In genomic region chr2:26435106-26435505, GRCh38 we compare ENCODE assay signal across 37 cellular contexts. TPM values are rescaled to one million over a fixed set of nuclear protein-coding genes. Genes with fewer than 3 reads are reported as not detected.
"Had no signal": no experiment of that assay in that cellular context is flagged by ENCODE, and none has a peak within 500 bp of the region (broad histone marks: within the 10 kb centered on the region; RNA-seq: fewer than 3 reads in every experiment).

No MANE protein-coding gene starts in this region.

- H3K27ac ChIP-seq: adrenal gland, cardiac muscle cell, colonic mucosa, epithelial cell of prostate had no signal

- FAIRE-seq: endometrium, endothelial cell of umbilical vein, frontal cortex had no signal

- H3K4me1 ChIP-seq: adrenal gland, body of pancreas, colonic mucosa had no signal

- H3K4me3 Mint-ChIP-seq: activated CD4-positive, alpha-beta memory T cell treated with anti-CD3 and anti-CD28 coated beads for 36 hours; activated CD4-positive, alpha-beta T cell treated with anti-CD3 and anti-CD28 coated beads for 36 hours; activated CD4-positive, alpha-beta T cell treated with anti-CD3 and anti-CD28 coated beads, Interleukin-2, amount 10 ng/mL, durations not matched to agents 24 days and 14 days; activated CD8-positive, alpha-beta memory T cell treated with anti-CD3 and anti-CD28 coated beads, Interleukin-2, amount 10 ng/mL, durations not matched to agents 7 days and 5 days; activated CD8-positive, alpha-beta T cell treated with anti-CD3 and anti-CD28 coated beads, Interleukin-2, amount 10 ng/mL, durations not matched to agents 7 days and 5 days; activated naive CD4-positive, alpha-beta T cell treated with anti-CD3 and anti-CD28 coated beads for 36 hours; activated naive CD4-positive, alpha-beta T cell treated with anti-CD3 and anti-CD28 coated beads, Interleukin-2, amount 50 U/mL, for 24 hours; activated naive CD8-positive, alpha-beta T cell treated with anti-CD3 and anti-CD28 coated beads for 36 hours; activated naive CD8-positive, alpha-beta T cell treated with anti-CD3 and anti-CD28 coated beads, Interleukin-2, amount 50 U/mL, for 24 hours; activated T-helper 1 cell treated with anti-CD3 and anti-CD28 coated beads, Interleukin-12 subunit alpha, Interleukin-12 subunit beta, Interleukin-2, Interleukin-4 antibody, amounts not matched to agents 30 ng/mL and 10 ng/mL and 1 ng/mL, durations not matched to agents 14 hours and 24 hours and 36 hours had no signal

- H3K4me1 Mint-ChIP-seq: activated CD4-positive, alpha-beta T cell treated with anti-CD3 and anti-CD28 coated beads for 36 hours; activated CD4-positive, alpha-beta T cell treated with anti-CD3 and anti-CD28 coated beads, Interleukin-2, amount 10 ng/mL, durations not matched to agents 24 days and 14 days; activated CD8-positive, alpha-beta memory T cell treated with anti-CD3 and anti-CD28 coated beads, Interleukin-2, amount 10 ng/mL, durations not matched to agents 7 days and 5 days; activated naive CD8-positive, alpha-beta T cell treated with anti-CD3 and anti-CD28 coated beads for 36 hours; activated naive CD8-positive, alpha-beta T cell treated with anti-CD3 and anti-CD28 coated beads, Interleukin-2, amount 50 U/mL, for 24 hours had no signal

- ATAC-seq: activated CD4-positive, alpha-beta T cell treated with anti-CD3 and anti-CD28 coated beads for 36 hours; activated CD8-positive, alpha-beta memory T cell treated with anti-CD3 and anti-CD28 coated beads, Interleukin-2, amount 10 ng/mL, durations not matched to agents 7 days and 5 days; activated CD8-positive, alpha-beta T cell treated with anti-CD3 and anti-CD28 coated beads, Interleukin-2, amount 10 ng/mL, durations not matched to agents 7 days and 5 days; activated naive CD8-positive, alpha-beta T cell treated with anti-CD3 and anti-CD28 coated beads, Interleukin-2, amount 50 U/mL, for 24 hours; body of pancreas; esophagus mucosa had no signal

- H3K4me3 ChIP-seq: adrenal gland, body of pancreas, cardiac muscle cell, colonic mucosa had no signal

- H3K27ac Mint-ChIP-seq: activated CD4-positive, alpha-beta memory T cell treated with anti-CD3 and anti-CD28 coated beads for 36 hours; activated CD4-positive, alpha-beta T cell treated with anti-CD3 and anti-CD28 coated beads for 36 hours; activated CD4-positive, alpha-beta T cell treated with anti-CD3 and anti-CD28 coated beads, Interleukin-2, amount 10 ng/mL, durations not matched to agents 24 days and 14 days; activated CD8-positive, alpha-beta memory T cell treated with anti-CD3 and anti-CD28 coated beads, Interleukin-2, amount 10 ng/mL, durations not matched to agents 7 days and 5 days; activated CD8-positive, alpha-beta T cell treated with anti-CD3 and anti-CD28 coated beads, Interleukin-2, amount 10 ng/mL, durations not matched to agents 7 days and 5 days; activated naive CD4-positive, alpha-beta T cell treated with anti-CD3 and anti-CD28 coated beads for 36 hours; activated naive CD4-positive, alpha-beta T cell treated with anti-CD3 and anti-CD28 coated beads, Interleukin-2, amount 50 U/mL, for 24 hours; activated naive CD8-positive, alpha-beta T cell treated with anti-CD3 and anti-CD28 coated beads for 36 hours; activated naive CD8-positive, alpha-beta T cell treated with anti-CD3 and anti-CD28 coated beads, Interleukin-2, amount 50 U/mL, for 24 hours; activated T-helper 1 cell treated with anti-CD3 and anti-CD28 coated beads, Interleukin-12 subunit alpha, Interleukin-12 subunit beta, Interleukin-2, Interleukin-4 antibody, amounts not matched to agents 30 ng/mL and 10 ng/mL and 1 ng/mL, durations not matched to agents 14 hours and 24 hours and 36 hours; activated T-helper 2 cell treated with anti-CD3 and anti-CD28 coated beads, Interferon-gamma antibody, Interleukin-2, Interleukin-4, amounts not matched to agents 10 μg/mL and 5 μg/mL and 100 μg/mL, durations not matched to agents 14 hours and 24 hours and 36 hours had no signal

- H3K36me3 Mint-ChIP-seq: activated CD4-positive, alpha-beta memory T cell treated with anti-CD3 and anti-CD28 coated beads for 36 hours; activated CD8-positive, alpha-beta memory T cell treated with anti-CD3 and anti-CD28 coated beads, Interleukin-2, amount 10 ng/mL, durations not matched to agents 7 days and 5 days; activated naive CD4-positive, alpha-beta T cell treated with anti-CD3 and anti-CD28 coated beads, Interleukin-2, amount 50 U/mL, for 24 hours; activated naive CD8-positive, alpha-beta T cell treated with anti-CD3 and anti-CD28 coated beads for 36 hours had no signal

- H3K27me3 Mint-ChIP-seq: activated naive CD4-positive, alpha-beta T cell treated with anti-CD3 and anti-CD28 coated beads, Interleukin-2, amount 50 U/mL, for 24 hours had no signal

- H3K9me3 ChIP-seq: adrenal gland, body of pancreas, colonic mucosa had no signal

- DNase-seq: activated CD4-positive, alpha-beta memory T cell treated with anti-CD3 and anti-CD28 coated beads for 36 hours; activated CD4-positive, alpha-beta T cell treated with anti-CD3 and anti-CD28 coated beads for 36 hours; activated CD4-positive, alpha-beta T cell treated with anti-CD3 and anti-CD28 coated beads, Interleukin-2, amount 10 ng/mL, durations not matched to agents 24 days and 14 days; activated CD4-positive, CD25-positive, alpha-beta regulatory T cell; activated CD4-positive, CD25-positive, alpha-beta regulatory T cell treated with anti-CD3 and anti-CD28 coated beads, Interleukin-2, amount 50 U/mL, for 72 hours; activated CD8-positive, alpha-beta memory T cell treated with anti-CD3 and anti-CD28 coated beads, Interleukin-2, amount 10 ng/mL, durations not matched to agents 7 days and 5 days; activated CD8-positive, alpha-beta memory T cell treated with anti-CD3 and anti-CD28 coated beads, Interleukin-2, amount 50 U/mL, for 4 hours; activated CD8-positive, alpha-beta T cell treated with anti-CD3 and anti-CD28 coated beads, Interleukin-2, amount 10 ng/mL, durations not matched to agents 7 days and 5 days; activated effector memory CD4-positive, alpha-beta T cell treated with anti-CD3 and anti-CD28 coated beads, Interleukin-2, amount 50 U/mL, for 16 hours; activated naive CD4-positive, alpha-beta T cell treated with anti-CD3 and anti-CD28 coated beads for 36 hours; activated naive CD8-positive, alpha-beta T cell treated with anti-CD3 and anti-CD28 coated beads for 36 hours; activated naive CD8-positive, alpha-beta T cell treated with anti-CD3 and anti-CD28 coated beads, Interleukin-2, amount 50 U/mL, for 24 hours; activated T-cell treated with anti-CD3 and anti-CD28 coated beads, Interleukin-2, amount 50 U/mL, for 1 hour; activated T-cell treated with anti-CD3 and anti-CD28 coated beads, Interleukin-2, amount 50 U/mL, for 48 hours; adrenal gland; amygdala; aorta; body of pancreas; central memory CD4-positive, alpha-beta T cell; cerebellar nuclear complex; colonic mucosa; effector CD8-positive, alpha-beta T cell; foreskin fibroblast; head of caudate nucleus; T-helper 2 cell had no signal

- H3K36me3 ChIP-seq: adrenal gland, cardiac muscle cell, colonic mucosa had no signal

- H3K27me3 ChIP-seq: adrenal gland, body of pancreas, cardiac muscle cell, colonic mucosa had no signal

- H3K9me3 Mint-ChIP-seq: activated CD4-positive, alpha-beta memory T cell treated with anti-CD3 and anti-CD28 coated beads for 36 hours; activated CD4-positive, alpha-beta T cell treated with anti-CD3 and anti-CD28 coated beads, Interleukin-2, amount 10 ng/mL, durations not matched to agents 24 days and 14 days; activated naive CD4-positive, alpha-beta T cell treated with anti-CD3 and anti-CD28 coated beads for 36 hours; activated naive CD4-positive, alpha-beta T cell treated with anti-CD3 and anti-CD28 coated beads, Interleukin-2, amount 50 U/mL, for 24 hours; activated naive CD8-positive, alpha-beta T cell treated with anti-CD3 and anti-CD28 coated beads for 36 hours; activated naive CD8-positive, alpha-beta T cell treated with anti-CD3 and anti-CD28 coated beads, Interleukin-2, amount 50 U/mL, for 24 hours; activated T-helper 1 cell treated with anti-CD3 and anti-CD28 coated beads, Interleukin-12 subunit alpha, Interleukin-12 subunit beta, Interleukin-2, Interleukin-4 antibody, amounts not matched to agents 30 ng/mL and 10 ng/mL and 1 ng/mL, durations not matched to agents 14 hours and 24 hours and 36 hours; activated T-helper 2 cell treated with anti-CD3 and anti-CD28 coated beads, Interferon-gamma antibody, Interleukin-2, Interleukin-4, amounts not matched to agents 10 μg/mL and 5 μg/mL and 100 μg/mL, durations not matched to agents 14 hours and 24 hours and 36 hours had no signal

RNA-seq across cellular contexts. Expression of gene DRC1, which starts 33.4 kb away (rescaled TPM):
- total RNA-seq: activated CD4-positive, alpha-beta memory T cell treated with anti-CD3 and anti-CD28 coated beads for 36 hours; activated CD4-positive, alpha-beta T cell treated with anti-CD3 and anti-CD28 coated beads for 36 hours; activated CD4-positive, alpha-beta T cell treated with anti-CD3 and anti-CD28 coated beads, Interleukin-2, amount 10 ng/mL, durations not matched to agents 24 days and 14 days; activated CD8-positive, alpha-beta memory T cell treated with anti-CD3 and anti-CD28 coated beads for 36 hours; activated CD8-positive, alpha-beta memory T cell treated with anti-CD3 and anti-CD28 coated beads, Interleukin-2, amount 10 ng/mL, durations not matched to agents 7 days and 5 days; activated CD8-positive, alpha-beta T cell treated with anti-CD3 and anti-CD28 coated beads, Interleukin-2, amount 10 ng/mL, durations not matched to agents 7 days and 5 days; activated naive CD4-positive, alpha-beta T cell treated with anti-CD3 and anti-CD28 coated beads for 36 hours; activated naive CD8-positive, alpha-beta T cell treated with anti-CD3 and anti-CD28 coated beads for 36 hours; activated T-helper 1 cell treated with anti-CD3 and anti-CD28 coated beads, Interleukin-12 subunit alpha, Interleukin-12 subunit beta, Interleukin-2, Interleukin-4 antibody, amounts not matched to agents 30 ng/mL and 10 ng/mL and 1 ng/mL, durations not matched to agents 14 hours and 24 hours and 36 hours; activated T-helper 2 cell treated with anti-CD3 and anti-CD28 coated beads, Interferon-gamma antibody, Interleukin-2, Interleukin-4, amounts not matched to agents 10 μg/mL and 5 μg/mL and 100 μg/mL, durations not matched to agents 14 hours and 24 hours and 36 hours; body of pancreas; cardiac muscle cell; colonic mucosa; dermis microvascular lymphatic vessel endothelial cell; esophagus mucosa; T-helper 1 cell treated with Interleukin-12 subunit alpha and Interleukin-12 subunit beta and Interleukin-4 antibody, amounts not matched to agents 30 ng/mL and 1 ng/mL, for 36 hours had no signal
- polyA plus RNA-seq: aorta, cardiac muscle cell, endothelial cell of umbilical vein had no signal

RNA-seq across cellular contexts. Expression of gene OTOF, which starts 42.8 kb away (rescaled TPM):
- total RNA-seq: cardiac muscle cell, colonic mucosa, esophagus mucosa had no signal
- polyA plus RNA-seq: aorta, cardiac muscle cell had no signal
